Comparison of ENCODE assay signal across 1 cellular context in the genomic region with DNA sequence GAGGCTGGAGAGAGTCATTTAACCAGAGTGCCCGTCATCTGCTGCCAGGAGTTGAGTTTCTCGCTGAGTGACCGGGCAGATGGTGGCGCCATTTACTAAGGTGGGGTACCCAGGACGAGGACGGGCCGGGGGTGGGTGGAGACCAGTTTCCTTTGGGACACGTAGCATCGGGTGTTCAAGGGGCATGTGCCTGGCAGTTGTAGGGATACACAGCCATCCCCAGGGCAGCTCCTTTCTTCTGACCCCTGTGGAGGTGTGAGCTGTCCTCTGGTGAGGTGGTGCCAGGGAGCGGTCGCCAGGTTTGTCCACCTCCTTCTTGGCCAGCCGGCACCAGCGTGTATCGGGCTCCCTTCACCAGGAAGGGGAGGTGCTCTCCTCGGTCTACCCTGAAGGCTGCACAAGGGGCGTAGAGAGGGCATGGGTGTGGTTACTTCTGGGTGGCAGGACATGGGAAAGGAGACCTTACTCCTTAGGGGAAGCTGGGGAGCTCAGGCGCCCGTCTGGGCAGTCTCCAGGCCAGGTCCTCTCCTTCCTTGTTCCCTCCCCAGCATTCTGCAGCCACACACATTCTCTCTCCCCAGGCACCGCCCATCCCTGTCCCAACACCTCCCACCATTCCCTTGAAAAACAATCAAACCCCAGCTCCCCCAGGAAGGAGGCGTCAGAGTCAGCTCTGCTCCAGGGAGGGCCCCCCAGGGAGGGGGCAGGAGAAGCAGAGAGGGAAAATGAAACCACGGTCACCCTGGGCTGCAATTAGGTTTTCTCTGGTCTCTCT.
TF ChIP-seq lines count a peak whose summit lies in the region.

No MANE protein-coding gene starts in this region.

TF ChIP-seq in GM12878, 131 proteins besides CTCF, POLR2A, EP300 and RAD21 (continues in another document):
- TF ChIP-seq, protein P1, sequence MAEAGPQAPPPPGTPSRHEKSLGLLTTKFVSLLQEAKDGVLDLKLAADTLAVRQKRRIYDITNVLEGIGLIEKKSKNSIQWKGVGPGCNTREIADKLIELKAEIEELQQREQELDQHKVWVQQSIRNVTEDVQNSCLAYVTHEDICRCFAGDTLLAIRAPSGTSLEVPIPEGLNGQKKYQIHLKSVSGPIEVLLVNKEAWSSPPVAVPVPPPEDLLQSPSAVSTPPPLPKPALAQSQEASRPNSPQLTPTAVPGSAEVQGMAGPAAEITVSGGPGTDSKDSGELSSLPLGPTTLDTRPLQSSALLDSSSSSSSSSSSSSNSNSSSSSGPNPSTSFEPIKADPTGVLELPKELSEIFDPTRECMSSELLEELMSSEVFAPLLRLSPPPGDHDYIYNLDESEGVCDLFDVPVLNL (IDR thresholded peaks at IDR 0.05; ENCODE audit: low read depth, low read length) = no peak
- TF ChIP-seq SMARCA5 (IDR thresholded peaks at IDR 0.05) = no peak
- TF ChIP-seq EGR1 (IDR thresholded peaks at IDR 0.05; ENCODE audit: borderline replicate concordance in 1 of 2, low read depth in 2 of 2, low read length in 2 of 2) = no peak
- TF ChIP-seq KLF5 (IDR thresholded peaks at IDR 0.05; ENCODE audit: partially characterized antibody) = no peak
- TF ChIP-seq KAT2A (conservative IDR thresholded peaks at IDR 0.05; ENCODE audit: control insufficient read depth, low read depth, low read length) = no peak
- TF ChIP-seq NRF1 (conservative IDR thresholded peaks at IDR 0.05; ENCODE audit: low read depth, low read length) = no peak
- no peak for TF ChIP-seq CBX5 (IDR thresholded peaks at IDR 0.05; ENCODE audit: low read depth)
- no peak for TF ChIP-seq SRF (IDR thresholded peaks at IDR 0.05; ENCODE audit: low read depth in 2 of 2, low read length in 2 of 2)
- TF ChIP-seq MXI1 (IDR thresholded peaks at IDR 0.05; ENCODE audit: low read depth, low read length) = no peak
- TF ChIP-seq CREB1 (IDR thresholded peaks at IDR 0.05; ENCODE audit: low read depth) = no peak
- TF ChIP-seq TCF3 (IDR thresholded peaks at IDR 0.05; ENCODE audit: borderline replicate concordance, insufficient read depth, low read depth, low read length) = no peak
- no peak for TF ChIP-seq SIN3A (IDR thresholded peaks at IDR 0.05; ENCODE audit: low read depth, low read length)
- no peak for TF ChIP-seq IRF4 (IDR thresholded peaks at IDR 0.05; ENCODE audit: low read depth, low read length)
- TF ChIP-seq CREM (IDR thresholded peaks at IDR 0.05; ENCODE audit: low read depth) = peak; percentile 31; the same call in 1 of the 2 replicates
- TF ChIP-seq NFXL1 (IDR thresholded peaks at IDR 0.05; ENCODE audit: borderline replicate concordance) = no peak
- TF ChIP-seq, protein P2, sequence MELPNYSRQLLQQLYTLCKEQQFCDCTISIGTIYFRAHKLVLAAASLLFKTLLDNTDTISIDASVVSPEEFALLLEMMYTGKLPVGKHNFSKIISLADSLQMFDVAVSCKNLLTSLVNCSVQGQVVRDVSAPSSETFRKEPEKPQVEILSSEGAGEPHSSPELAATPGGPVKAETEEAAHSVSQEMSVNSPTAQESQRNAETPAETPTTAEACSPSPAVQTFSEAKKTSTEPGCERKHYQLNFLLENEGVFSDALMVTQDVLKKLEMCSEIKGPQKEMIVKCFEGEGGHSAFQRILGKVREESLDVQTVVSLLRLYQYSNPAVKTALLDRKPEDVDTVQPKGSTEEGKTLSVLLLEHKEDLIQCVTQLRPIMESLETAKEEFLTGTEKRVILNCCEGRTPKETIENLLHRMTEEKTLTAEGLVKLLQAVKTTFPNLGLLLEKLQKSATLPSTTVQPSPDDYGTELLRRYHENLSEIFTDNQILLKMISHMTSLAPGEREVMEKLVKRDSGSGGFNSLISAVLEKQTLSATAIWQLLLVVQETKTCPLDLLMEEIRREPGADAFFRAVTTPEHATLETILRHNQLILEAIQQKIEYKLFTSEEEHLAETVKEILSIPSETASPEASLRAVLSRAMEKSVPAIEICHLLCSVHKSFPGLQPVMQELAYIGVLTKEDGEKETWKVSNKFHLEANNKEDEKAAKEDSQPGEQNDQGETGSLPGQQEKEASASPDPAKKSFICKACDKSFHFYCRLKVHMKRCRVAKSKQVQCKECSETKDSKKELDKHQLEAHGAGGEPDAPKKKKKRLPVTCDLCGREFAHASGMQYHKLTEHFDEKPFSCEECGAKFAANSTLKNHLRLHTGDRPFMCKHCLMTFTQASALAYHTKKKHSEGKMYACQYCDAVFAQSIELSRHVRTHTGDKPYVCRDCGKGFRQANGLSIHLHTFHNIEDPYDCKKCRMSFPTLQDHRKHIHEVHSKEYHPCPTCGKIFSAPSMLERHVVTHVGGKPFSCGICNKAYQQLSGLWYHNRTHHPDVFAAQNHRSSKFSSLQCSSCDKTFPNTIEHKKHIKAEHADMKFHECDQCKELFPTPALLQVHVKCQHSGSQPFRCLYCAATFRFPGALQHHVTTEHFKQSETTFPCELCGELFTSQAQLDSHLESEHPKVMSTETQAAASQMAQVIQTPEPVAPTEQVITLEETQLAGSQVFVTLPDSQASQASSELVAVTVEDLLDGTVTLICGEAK (IDR thresholded peaks at IDR 0.05; ENCODE audit: borderline replicate concordance) = no peak
- TF ChIP-seq, protein P3, sequence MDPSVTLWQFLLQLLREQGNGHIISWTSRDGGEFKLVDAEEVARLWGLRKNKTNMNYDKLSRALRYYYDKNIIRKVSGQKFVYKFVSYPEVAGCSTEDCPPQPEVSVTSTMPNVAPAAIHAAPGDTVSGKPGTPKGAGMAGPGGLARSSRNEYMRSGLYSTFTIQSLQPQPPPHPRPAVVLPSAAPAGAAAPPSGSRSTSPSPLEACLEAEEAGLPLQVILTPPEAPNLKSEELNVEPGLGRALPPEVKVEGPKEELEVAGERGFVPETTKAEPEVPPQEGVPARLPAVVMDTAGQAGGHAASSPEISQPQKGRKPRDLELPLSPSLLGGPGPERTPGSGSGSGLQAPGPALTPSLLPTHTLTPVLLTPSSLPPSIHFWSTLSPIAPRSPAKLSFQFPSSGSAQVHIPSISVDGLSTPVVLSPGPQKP (IDR thresholded peaks at IDR 0.05; ENCODE audit: low read depth, low read length) = no peak
- TF ChIP-seq MEF2B (IDR thresholded peaks at IDR 0.05; ENCODE audit: partially characterized antibody, poor library complexity, severe bottlenecking) = no peak
- TF ChIP-seq TAF1 (IDR thresholded peaks at IDR 0.05; ENCODE audit: borderline replicate concordance, low read depth, low read length) = 0 out of 2 replicates have a peak, but pooled peaks have one; percentile 17
- TF ChIP-seq JUNB (IDR thresholded peaks at IDR 0.05) = no peak
- TF ChIP-seq HDGF (IDR thresholded peaks at IDR 0.05) = no peak
- TF ChIP-seq, protein P4, sequence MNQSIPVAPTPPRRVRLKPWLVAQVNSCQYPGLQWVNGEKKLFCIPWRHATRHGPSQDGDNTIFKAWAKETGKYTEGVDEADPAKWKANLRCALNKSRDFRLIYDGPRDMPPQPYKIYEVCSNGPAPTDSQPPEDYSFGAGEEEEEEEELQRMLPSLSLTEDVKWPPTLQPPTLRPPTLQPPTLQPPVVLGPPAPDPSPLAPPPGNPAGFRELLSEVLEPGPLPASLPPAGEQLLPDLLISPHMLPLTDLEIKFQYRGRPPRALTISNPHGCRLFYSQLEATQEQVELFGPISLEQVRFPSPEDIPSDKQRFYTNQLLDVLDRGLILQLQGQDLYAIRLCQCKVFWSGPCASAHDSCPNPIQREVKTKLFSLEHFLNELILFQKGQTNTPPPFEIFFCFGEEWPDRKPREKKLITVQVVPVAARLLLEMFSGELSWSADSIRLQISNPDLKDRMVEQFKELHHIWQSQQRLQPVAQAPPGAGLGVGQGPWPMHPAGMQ (IDR thresholded peaks at IDR 0.05; ENCODE audit: borderline replicate concordance) = no peak
- no peak for TF ChIP-seq FOS (IDR thresholded peaks at IDR 0.05; ENCODE audit: borderline replicate concordance, extremely low read depth, insufficient read length)
- TF ChIP-seq FOXK2 (IDR thresholded peaks at IDR 0.05) = no peak
- TF ChIP-seq CBFB (IDR thresholded peaks at IDR 0.05; ENCODE audit: low read depth) = no peak
- TF ChIP-seq YBX1 (IDR thresholded peaks at IDR 0.05) = no peak
- TF ChIP-seq ATF7 (IDR thresholded peaks at IDR 0.05; ENCODE audit: low read depth) = no peak
- TF ChIP-seq, protein P5, sequence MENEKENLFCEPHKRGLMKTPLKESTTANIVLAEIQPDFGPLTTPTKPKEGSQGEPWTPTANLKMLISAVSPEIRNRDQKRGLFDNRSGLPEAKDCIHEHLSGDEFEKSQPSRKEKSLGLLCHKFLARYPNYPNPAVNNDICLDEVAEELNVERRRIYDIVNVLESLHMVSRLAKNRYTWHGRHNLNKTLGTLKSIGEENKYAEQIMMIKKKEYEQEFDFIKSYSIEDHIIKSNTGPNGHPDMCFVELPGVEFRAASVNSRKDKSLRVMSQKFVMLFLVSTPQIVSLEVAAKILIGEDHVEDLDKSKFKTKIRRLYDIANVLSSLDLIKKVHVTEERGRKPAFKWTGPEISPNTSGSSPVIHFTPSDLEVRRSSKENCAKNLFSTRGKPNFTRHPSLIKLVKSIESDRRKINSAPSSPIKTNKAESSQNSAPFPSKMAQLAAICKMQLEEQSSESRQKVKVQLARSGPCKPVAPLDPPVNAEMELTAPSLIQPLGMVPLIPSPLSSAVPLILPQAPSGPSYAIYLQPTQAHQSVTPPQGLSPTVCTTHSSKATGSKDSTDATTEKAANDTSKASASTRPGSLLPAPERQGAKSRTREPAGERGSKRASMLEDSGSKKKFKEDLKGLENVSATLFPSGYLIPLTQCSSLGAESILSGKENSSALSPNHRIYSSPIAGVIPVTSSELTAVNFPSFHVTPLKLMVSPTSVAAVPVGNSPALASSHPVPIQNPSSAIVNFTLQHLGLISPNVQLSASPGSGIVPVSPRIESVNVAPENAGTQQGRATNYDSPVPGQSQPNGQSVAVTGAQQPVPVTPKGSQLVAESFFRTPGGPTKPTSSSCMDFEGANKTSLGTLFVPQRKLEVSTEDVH (IDR thresholded peaks at IDR 0.05; ENCODE audit: low read depth, partially characterized antibody) = no peak
- TF ChIP-seq IKZF1 (conservative IDR thresholded peaks at IDR 0.05) = peak; percentile 68
- TF ChIP-seq, protein P6, sequence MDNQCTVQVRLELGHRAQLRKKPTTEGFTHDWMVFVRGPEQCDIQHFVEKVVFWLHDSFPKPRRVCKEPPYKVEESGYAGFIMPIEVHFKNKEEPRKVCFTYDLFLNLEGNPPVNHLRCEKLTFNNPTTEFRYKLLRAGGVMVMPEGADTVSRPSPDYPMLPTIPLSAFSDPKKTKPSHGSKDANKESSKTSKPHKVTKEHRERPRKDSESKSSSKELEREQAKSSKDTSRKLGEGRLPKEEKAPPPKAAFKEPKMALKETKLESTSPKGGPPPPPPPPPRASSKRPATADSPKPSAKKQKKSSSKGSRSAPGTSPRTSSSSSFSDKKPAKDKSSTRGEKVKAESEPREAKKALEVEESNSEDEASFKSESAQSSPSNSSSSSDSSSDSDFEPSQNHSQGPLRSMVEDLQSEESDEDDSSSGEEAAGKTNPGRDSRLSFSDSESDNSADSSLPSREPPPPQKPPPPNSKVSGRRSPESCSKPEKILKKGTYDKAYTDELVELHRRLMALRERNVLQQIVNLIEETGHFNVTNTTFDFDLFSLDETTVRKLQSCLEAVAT (IDR thresholded peaks at IDR 0.05) = no peak
- TF ChIP-seq STAT3 (IDR thresholded peaks at IDR 0.05; ENCODE audit: low read depth, low read length) = no peak
- TF ChIP-seq ZBED1 (IDR thresholded peaks at IDR 0.05; ENCODE audit: borderline replicate concordance) = no peak
- TF ChIP-seq ZSCAN29 (IDR thresholded peaks at IDR 0.05) = no peak
- TF ChIP-seq POLR2AphosphoS5 (IDR thresholded peaks at IDR 0.05; ENCODE audit: low read length) = no peak
- 0 out of 2 replicates have a peak, but pooled peaks have one; percentile 26 for TF ChIP-seq LARP7 (IDR thresholded peaks at IDR 0.05)
- TF ChIP-seq, protein P7, sequence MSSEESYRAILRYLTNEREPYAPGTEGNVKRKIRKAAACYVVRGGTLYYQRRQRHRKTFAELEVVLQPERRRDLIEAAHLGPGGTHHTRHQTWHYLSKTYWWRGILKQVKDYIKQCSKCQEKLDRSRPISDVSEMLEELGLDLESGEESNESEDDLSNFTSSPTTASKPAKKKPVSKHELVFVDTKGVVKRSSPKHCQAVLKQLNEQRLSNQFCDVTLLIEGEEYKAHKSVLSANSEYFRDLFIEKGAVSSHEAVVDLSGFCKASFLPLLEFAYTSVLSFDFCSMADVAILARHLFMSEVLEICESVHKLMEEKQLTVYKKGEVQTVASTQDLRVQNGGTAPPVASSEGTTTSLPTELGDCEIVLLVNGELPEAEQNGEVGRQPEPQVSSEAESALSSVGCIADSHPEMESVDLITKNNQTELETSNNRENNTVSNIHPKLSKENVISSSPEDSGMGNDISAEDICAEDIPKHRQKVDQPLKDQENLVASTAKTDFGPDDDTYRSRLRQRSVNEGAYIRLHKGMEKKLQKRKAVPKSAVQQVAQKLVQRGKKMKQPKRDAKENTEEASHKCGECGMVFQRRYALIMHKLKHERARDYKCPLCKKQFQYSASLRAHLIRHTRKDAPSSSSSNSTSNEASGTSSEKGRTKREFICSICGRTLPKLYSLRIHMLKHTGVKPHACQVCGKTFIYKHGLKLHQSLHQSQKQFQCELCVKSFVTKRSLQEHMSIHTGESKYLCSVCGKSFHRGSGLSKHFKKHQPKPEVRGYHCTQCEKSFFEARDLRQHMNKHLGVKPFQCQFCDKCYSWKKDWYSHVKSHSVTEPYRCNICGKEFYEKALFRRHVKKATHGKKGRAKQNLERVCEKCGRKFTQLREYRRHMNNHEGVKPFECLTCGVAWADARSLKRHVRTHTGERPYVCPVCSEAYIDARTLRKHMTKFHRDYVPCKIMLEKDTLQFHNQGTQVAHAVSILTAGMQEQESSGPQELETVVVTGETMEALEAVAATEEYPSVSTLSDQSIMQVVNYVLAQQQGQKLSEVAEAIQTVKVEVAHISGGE (CRISPR knock-in tag; IDR thresholded peaks at IDR 0.05) = no peak
- no peak for TF ChIP-seq NFIC (IDR thresholded peaks at IDR 0.05; ENCODE audit: low read depth, low read length)
- no peak for TF ChIP-seq POLR2AphosphoS2 (IDR thresholded peaks at IDR 0.05; ENCODE audit: low read depth, low read length)
- no peak for TF ChIP-seq RCOR1 (conservative IDR thresholded peaks at IDR 0.05; ENCODE audit: low read depth, low read length)
- no peak for TF ChIP-seq ZNF274 (IDR thresholded peaks at IDR 0.05; ENCODE audit: insufficient read depth, insufficient read length)
- TF ChIP-seq ZNF207 (IDR thresholded peaks at IDR 0.05; ENCODE audit: borderline replicate concordance) = no peak
- TF ChIP-seq, protein P8, sequence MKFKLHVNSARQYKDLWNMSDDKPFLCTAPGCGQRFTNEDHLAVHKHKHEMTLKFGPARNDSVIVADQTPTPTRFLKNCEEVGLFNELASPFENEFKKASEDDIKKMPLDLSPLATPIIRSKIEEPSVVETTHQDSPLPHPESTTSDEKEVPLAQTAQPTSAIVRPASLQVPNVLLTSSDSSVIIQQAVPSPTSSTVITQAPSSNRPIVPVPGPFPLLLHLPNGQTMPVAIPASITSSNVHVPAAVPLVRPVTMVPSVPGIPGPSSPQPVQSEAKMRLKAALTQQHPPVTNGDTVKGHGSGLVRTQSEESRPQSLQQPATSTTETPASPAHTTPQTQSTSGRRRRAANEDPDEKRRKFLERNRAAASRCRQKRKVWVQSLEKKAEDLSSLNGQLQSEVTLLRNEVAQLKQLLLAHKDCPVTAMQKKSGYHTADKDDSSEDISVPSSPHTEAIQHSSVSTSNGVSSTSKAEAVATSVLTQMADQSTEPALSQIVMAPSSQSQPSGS (IDR thresholded peaks at IDR 0.05; ENCODE audit: low read length) = no peak
- no peak for TF ChIP-seq HDAC2 (IDR thresholded peaks at IDR 0.05)
- no peak for TF ChIP-seq TCF12 (IDR thresholded peaks at IDR 0.05; ENCODE audit: low read depth, low read length)
- no peak for TF ChIP-seq ESRRA (IDR thresholded peaks at IDR 0.05; ENCODE audit: low read length)
- 0 out of 2 replicates have a peak, but pooled peaks have one; percentile 6 for TF ChIP-seq RUNX3 (IDR thresholded peaks at IDR 0.05; ENCODE audit: low read length)
- no peak for TF ChIP-seq PML (IDR thresholded peaks at IDR 0.05; ENCODE audit: low read length)
